Comparison of ENCODE assay signal across 13 cellular contexts in genomic region chr10:78966182-78966787, GRCh38.
"Had no signal": no experiment of that assay in that cellular context is flagged by ENCODE, and none has a peak within 500 bp of the region (broad histone marks: within the 10 kb centered on the region; RNA-seq: fewer than 3 reads in every experiment).

No MANE protein-coding gene starts in this region.

- H3K36me3 ChIP-seq: ovary, suprapubic skin, upper lobe of right lung had no signal

- H3K4me1 Mint-ChIP-seq: immature natural killer cell had no signal

- H3K36me3 Mint-ChIP-seq: activated CD4-positive, alpha-beta memory T cell treated with anti-CD3 and anti-CD28 coated beads for 36 hours had no signal

- DNase-seq: activated CD4-positive, alpha-beta memory T cell treated with anti-CD3 and anti-CD28 coated beads for 36 hours; activated CD8-positive, alpha-beta memory T cell treated with anti-CD3 and anti-CD28 coated beads, Interleukin-2, amount 50 U/mL, for 4 hours; activated naive CD4-positive, alpha-beta T cell; dorsolateral prefrontal cortex; immature natural killer cell; left colon; ovary; stimulated activated CD4-positive, alpha-beta T cell treated with anti-CD3 and anti-CD28 coated beads, Interleukin-2, amount 100 ng/mL, for 48 hours; stimulated activated naive CD8-positive, alpha-beta T cell treated with anti-CD3 and anti-CD28 coated beads, Interleukin-15, Interleukin-2, amounts not matched to agents 100 U/mL and 50 U/mL, for 24 hours; T-helper 9 cell; upper lobe of right lung had no signal

- H3K4me3 Mint-ChIP-seq: activated CD4-positive, alpha-beta memory T cell treated with anti-CD3 and anti-CD28 coated beads for 36 hours; immature natural killer cell; nephron had no signal

- H3K27me3 Mint-ChIP-seq: activated CD4-positive, alpha-beta memory T cell treated with anti-CD3 and anti-CD28 coated beads for 36 hours had no signal

- H3K9me3 ChIP-seq: ovary, suprapubic skin, upper lobe of right lung had no signal

- H3K4me3 ChIP-seq: dorsolateral prefrontal cortex, ovary, suprapubic skin, upper lobe of right lung had no signal

- H3K27ac ChIP-seq: ovary, suprapubic skin, upper lobe of right lung had no signal

- H3K27ac Mint-ChIP-seq: activated CD4-positive, alpha-beta memory T cell treated with anti-CD3 and anti-CD28 coated beads for 36 hours; immature natural killer cell had no signal

- H3K9me3 Mint-ChIP-seq: activated CD4-positive, alpha-beta memory T cell treated with anti-CD3 and anti-CD28 coated beads for 36 hours; immature natural killer cell; nephron had no signal

- H3K27me3 ChIP-seq: dorsolateral prefrontal cortex, ovary, suprapubic skin, upper lobe of right lung had no signal

- ATAC-seq: left colon; stimulated activated naive CD8-positive, alpha-beta T cell treated with anti-CD3 and anti-CD28 coated beads, Interleukin-15, Interleukin-2, amounts not matched to agents 100 U/mL and 50 U/mL, for 24 hours; upper lobe of right lung had no signal
